In genomic region chr7:86913709-86914108, GRCh38 we compare ENCODE assay signal across 23 cellular contexts.
DNase-seq lines count a peak whose midpoint lies in the region; ATAC-seq and TF ChIP-seq lines count a peak whose summit lies in the region.
"Had no signal": no experiment of that assay in that cellular context is flagged by ENCODE, and none has a peak within 500 bp of the region (broad histone marks: within the 10 kb centered on the region; RNA-seq: fewer than 3 reads in every experiment).

No MANE protein-coding gene starts in this region.

- DNase-seq in heart left ventricle (no peak), right cardiac atrium (no peak), SK-N-DZ (ENCODE audit: low spot score) (peak; percentile 45), fibroblast of peridontal ligament (ENCODE audit: extremely low read depth) (peak; percentile 85), stromal cell of bone marrow (ENCODE audit: low read depth) (peak; percentile 39), NCI-H1105 treated with DMSO at 0.1 percent for 48 hours (lab: John Stamatoyannopoulos, UW) (no peak), NCI-H128 (lab: John Stamatoyannopoulos, UW; ENCODE audit: unreplicated experiment) (no peak), RKO (ENCODE audit: low spot score) (no peak)
- DNase-seq: activated CD4-positive, alpha-beta T cell treated with anti-CD3 and anti-CD28 coated beads for 4 hours; activated CD8-positive, alpha-beta memory T cell treated with anti-CD3 and anti-CD28 coated beads, Interleukin-2, amount 10 ng/mL, durations not matched to agents 7 days and 5 days; body of pancreas; effector memory CD8-positive, alpha-beta T cell; esophagus squamous epithelium; heart right ventricle; MV-4-11; NCI-H2227 treated with DMSO at 0.1 percent for 48 hours; sigmoid colon; T-helper 17 cell; upper lobe of right lung had no signal

- no peak for TF ChIP-seq CTCF in heart left ventricle (IDR thresholded peaks at IDR 0.05)

- ATAC-seq in heart left ventricle = peak in 3 of 4 donors; percentile 34 to 87 (median 56)
- no peak for ATAC-seq in right cardiac atrium
- ATAC-seq: activated CD8-positive, alpha-beta memory T cell treated with anti-CD3 and anti-CD28 coated beads, Interleukin-2, amount 10 ng/mL, durations not matched to agents 7 days and 5 days; activated naive CD4-positive, alpha-beta T cell treated with anti-CD3 and anti-CD28 coated beads, Interleukin-2, amount 50 U/mL, for 72 hours; body of pancreas; effector memory CD8-positive, alpha-beta T cell; T-helper 17 cell; upper lobe of right lung had no signal

- H3K9me3 ChIP-seq in heart left ventricle (no peaks in the 10 kb centered on the region), right cardiac atrium (ENCODE audit: control insufficient read depth, low read length) (no peaks in the 10 kb centered on the region)
- H3K9me3 ChIP-seq: body of pancreas, esophagus squamous epithelium, heart right ventricle, sigmoid colon, SJCRH30, upper lobe of right lung had no signal

- peaks cover 0 to 32% (median 5%) of the 10 kb centered on the region in 9 donors for H3K36me3 ChIP-seq in heart left ventricle
- H3K36me3 ChIP-seq: esophagus squamous epithelium, SJCRH30 had no signal

- H3K27ac ChIP-seq in heart left ventricle (peak overlapping the region in 1 of 12 donors; percentile 2), right cardiac atrium (ENCODE audit: low read length) (no peak overlapping the region)
- H3K27ac ChIP-seq: body of pancreas, C4-2B, esophagus squamous epithelium, heart right ventricle, parathyroid adenoma, sigmoid colon, SJCRH30, upper lobe of right lung had no signal

- no peak overlapping the region for H3K4me3 ChIP-seq in heart left ventricle
- no peak overlapping the region for H3K4me3 ChIP-seq in right cardiac atrium (ENCODE audit: low read length)
- H3K4me3 ChIP-seq: body of pancreas, esophagus squamous epithelium, heart right ventricle, sigmoid colon, SJCRH30, upper lobe of right lung had no signal

- H3K27me3 ChIP-seq in heart left ventricle = no peaks in the 10 kb centered on the region
- no peaks in the 10 kb centered on the region for H3K27me3 ChIP-seq in right cardiac atrium (ENCODE audit: control insufficient read depth, insufficient read depth)
- H3K27me3 ChIP-seq: body of pancreas, esophagus squamous epithelium, heart right ventricle, sigmoid colon, SJCRH30, upper lobe of right lung had no signal

- H3K4me1 ChIP-seq in heart left ventricle (peaks cover 0 to 7% (median 0%) of the 10 kb centered on the region in 12 donors), right cardiac atrium (ENCODE audit: control insufficient read depth, insufficient read depth, low read length) (no peaks in the 10 kb centered on the region)
- H3K4me1 ChIP-seq: body of pancreas, esophagus squamous epithelium, heart right ventricle, parathyroid adenoma, sigmoid colon, SJCRH30, upper lobe of right lung had no signal

- no peak for TF ChIP-seq POLR2A in heart left ventricle (IDR thresholded peaks at IDR 0.05)

- 58 to 69% (median 66%) methylated on average over 4 of the region's 4 CpGs for WGBS in heart left ventricle, 4 donors
- WGBS in right cardiac atrium = 61% methylated on average over 4 of the region's 4 CpGs

- intact Hi-C loops in heart left ventricle (cut with DNase I) = no loop called here
- intact Hi-C loops in right cardiac atrium (cut with DNase I) = no loop called here

Comparison
In these comparisons a context has a peak if more than half of its experiments do, and no peak if none do; other contexts are left out.
1. ATAC-seq: peak in heart left ventricle (3 of 4); none in right cardiac atrium (0 of 2).
2. DNase-seq: peak in SK-N-DZ (single experiment), fibroblast of peridontal ligament (single experiment) and stromal cell of bone marrow (single experiment); none in heart left ventricle (0 of 5), right cardiac atrium (0 of 3), NCI-H1105 treated with DMSO at 0.1 percent for 48 hours (single experiment), NCI-H128 (single experiment) and RKO (single experiment).